Comparison of ENCODE assay signal across 36 cellular contexts in genomic region chr20:24489631-24490260, GRCh38. TPM values are rescaled to one million over a fixed set of nuclear protein-coding genes. Genes with fewer than 3 reads are reported as not detected.
"Had no signal": no experiment of that assay in that cellular context is flagged by ENCODE, and none has a peak within 500 bp of the region (broad histone marks: within the 10 kb centered on the region; RNA-seq: fewer than 3 reads in every experiment).

No MANE protein-coding gene starts in this region.

- H3K27me3 ChIP-seq: ascending aorta, cardiac muscle cell, gastrocnemius medialis, thyroid gland, upper lobe of left lung, vagina had no signal

- H3K4me3 Mint-ChIP-seq: activated CD4-positive, alpha-beta memory T cell treated with anti-CD3 and anti-CD28 coated beads, Interleukin-2, amount 10 ng/mL, durations not matched to agents 7 days and 5 days; activated CD4-positive, alpha-beta T cell treated with anti-CD3 and anti-CD28 coated beads, Interleukin-2, amount 10 ng/mL, durations not matched to agents 7 days and 5 days; activated naive CD4-positive, alpha-beta T cell treated with anti-CD3 and anti-CD28 coated beads, Interleukin-2, amount 10 ng/mL, durations not matched to agents 7 days and 5 days; activated naive CD8-positive, alpha-beta T cell treated with anti-CD3 and anti-CD28 coated beads, Interleukin-2, amount 10 ng/mL, durations not matched to agents 7 days and 5 days; activated T-cell treated with anti-CD3 and anti-CD28 coated beads, Interleukin-2, amount 50 U/mL, for 24 hours; brain; dendritic cell treated with granulocyte-macrophage colony-stimulating factor and Interleukin-4, amounts not matched to agents 40 ng/mL and 50 ng/mL, for 4 days; immature natural killer cell; natural killer cell treated with Interleukin-12 subunit alpha and Interleukin-12 subunit beta and Interleukin-15 and Interleukin-18, amount 100 ng/mL, for 72 hours; stimulated activated memory B cell treated with anti-CD40 and anti-IgM and Interleukin-4, amounts not matched to agents 10 μg/mL and 1 μg/mL and 100 μg/mL, for 72 hours; stimulated activated naive CD8-positive, alpha-beta T cell treated with anti-CD3 and anti-CD28 coated beads, Interleukin-15, amount 100 ng/mL, for 72 hours; T-helper 17 cell; WTC11 had no signal

- H3K27me3 Mint-ChIP-seq: activated CD4-positive, alpha-beta memory T cell treated with anti-CD3 and anti-CD28 coated beads, Interleukin-2, amount 10 ng/mL, durations not matched to agents 7 days and 5 days; activated CD4-positive, alpha-beta T cell treated with anti-CD3 and anti-CD28 coated beads, Interleukin-2, amount 10 ng/mL, durations not matched to agents 7 days and 5 days; activated naive CD4-positive, alpha-beta T cell treated with anti-CD3 and anti-CD28 coated beads, Interleukin-2, amount 10 ng/mL, durations not matched to agents 7 days and 5 days; activated naive CD8-positive, alpha-beta T cell treated with anti-CD3 and anti-CD28 coated beads, Interleukin-2, amount 10 ng/mL, durations not matched to agents 7 days and 5 days; activated T-cell treated with anti-CD3 and anti-CD28 coated beads, Interleukin-2, amount 50 U/mL, for 24 hours; dendritic cell treated with granulocyte-macrophage colony-stimulating factor and Interleukin-4, amounts not matched to agents 40 ng/mL and 50 ng/mL, for 4 days; stimulated activated memory B cell treated with anti-CD40 and anti-IgM and Interleukin-4, amounts not matched to agents 10 μg/mL and 1 μg/mL and 100 μg/mL, for 72 hours; stimulated activated naive CD8-positive, alpha-beta T cell treated with anti-CD3 and anti-CD28 coated beads, Interleukin-15, amount 100 ng/mL, for 72 hours had no signal

- H3K9me3 Mint-ChIP-seq: activated CD4-positive, alpha-beta memory T cell treated with anti-CD3 and anti-CD28 coated beads, Interleukin-2, amount 10 ng/mL, durations not matched to agents 7 days and 5 days; activated CD4-positive, alpha-beta T cell treated with anti-CD3 and anti-CD28 coated beads, Interleukin-2, amount 10 ng/mL, durations not matched to agents 7 days and 5 days; activated naive CD4-positive, alpha-beta T cell treated with anti-CD3 and anti-CD28 coated beads, Interleukin-2, amount 10 ng/mL, durations not matched to agents 7 days and 5 days; activated naive CD8-positive, alpha-beta T cell treated with anti-CD3 and anti-CD28 coated beads, Interleukin-2, amount 10 ng/mL, durations not matched to agents 7 days and 5 days; activated T-cell treated with anti-CD3 and anti-CD28 coated beads, Interleukin-2, amount 50 U/mL, for 24 hours; brain; dendritic cell treated with granulocyte-macrophage colony-stimulating factor and Interleukin-4, amounts not matched to agents 40 ng/mL and 50 ng/mL, for 4 days; immature natural killer cell; natural killer cell treated with Interleukin-12 subunit alpha and Interleukin-12 subunit beta and Interleukin-15 and Interleukin-18, amount 100 ng/mL, for 72 hours; stimulated activated memory B cell treated with anti-CD40 and anti-IgM and Interleukin-4, amounts not matched to agents 10 μg/mL and 1 μg/mL and 100 μg/mL, for 72 hours; stimulated activated naive CD8-positive, alpha-beta T cell treated with anti-CD3 and anti-CD28 coated beads, Interleukin-15, amount 100 ng/mL, for 72 hours; WTC11 had no signal

- H3K4me1 Mint-ChIP-seq: activated CD4-positive, alpha-beta memory T cell treated with anti-CD3 and anti-CD28 coated beads, Interleukin-2, amount 10 ng/mL, durations not matched to agents 7 days and 5 days; stimulated activated memory B cell treated with anti-CD40 and anti-IgM and Interleukin-4, amounts not matched to agents 10 μg/mL and 1 μg/mL and 100 μg/mL, for 72 hours had no signal

- ATAC-seq: gastrocnemius medialis; left lung; mucosa of descending colon; natural killer cell treated with Interleukin-12 subunit alpha and Interleukin-12 subunit beta and Interleukin-15 and Interleukin-18, amount 100 ng/mL, for 72 hours; sciatic nerve; stimulated activated memory B cell treated with anti-CD40 and anti-IgM and Interleukin-4, amounts not matched to agents 10 μg/mL and 1 μg/mL and 100 μg/mL, for 72 hours; stimulated activated naive CD8-positive, alpha-beta T cell treated with anti-CD3 and anti-CD28 coated beads, Interleukin-15, amount 100 ng/mL, for 72 hours; T-helper 17 cell; WTC11 had no signal

- H3K27ac ChIP-seq: ascending aorta, cardiac muscle cell, gastrocnemius medialis, left lung, thyroid gland, upper lobe of left lung, vagina had no signal

- H3K27ac Mint-ChIP-seq: activated CD4-positive, alpha-beta memory T cell treated with anti-CD3 and anti-CD28 coated beads, Interleukin-2, amount 10 ng/mL, durations not matched to agents 7 days and 5 days; activated CD4-positive, alpha-beta T cell treated with anti-CD3 and anti-CD28 coated beads, Interleukin-2, amount 10 ng/mL, durations not matched to agents 7 days and 5 days; activated naive CD4-positive, alpha-beta T cell treated with anti-CD3 and anti-CD28 coated beads, Interleukin-2, amount 10 ng/mL, durations not matched to agents 7 days and 5 days; activated naive CD8-positive, alpha-beta T cell treated with anti-CD3 and anti-CD28 coated beads, Interleukin-2, amount 10 ng/mL, durations not matched to agents 7 days and 5 days; activated T-cell treated with anti-CD3 and anti-CD28 coated beads, Interleukin-2, amount 50 U/mL, for 24 hours; dendritic cell treated with granulocyte-macrophage colony-stimulating factor and Interleukin-4, amounts not matched to agents 40 ng/mL and 50 ng/mL, for 4 days; immature natural killer cell; natural killer cell treated with Interleukin-12 subunit alpha and Interleukin-12 subunit beta and Interleukin-15 and Interleukin-18, amount 100 ng/mL, for 72 hours; stimulated activated memory B cell treated with anti-CD40 and anti-IgM and Interleukin-4, amounts not matched to agents 10 μg/mL and 1 μg/mL and 100 μg/mL, for 72 hours; T-helper 17 cell had no signal

- H3K4me1 ChIP-seq: ascending aorta, gastrocnemius medialis, left lung, upper lobe of left lung, vagina had no signal

- H3K9me3 ChIP-seq: ascending aorta, gastrocnemius medialis, left lung, mucosa of descending colon, thyroid gland, upper lobe of left lung, vagina had no signal

- H3K4me3 ChIP-seq: ascending aorta, cardiac muscle cell, gastrocnemius medialis, left lung, mucosa of descending colon, thyroid gland, upper lobe of left lung, vagina had no signal

- DNase-seq: activated CD4-positive, alpha-beta memory T cell treated with anti-CD3 and anti-CD28 coated beads, Interleukin-2, amount 10 ng/mL, durations not matched to agents 7 days and 5 days; activated CD4-positive, alpha-beta T cell treated with anti-CD3 and anti-CD28 coated beads for 1 hour; activated CD4-positive, alpha-beta T cell treated with anti-CD3 and anti-CD28 coated beads, Interleukin-2, amount 10 ng/mL, durations not matched to agents 7 days and 5 days; activated CD8-positive, alpha-beta memory T cell treated with anti-CD3 and anti-CD28 coated beads, Interleukin-2, amount 50 U/mL, for 48 hours; activated gamma-delta T cell; activated naive CD4-positive, alpha-beta T cell treated with anti-CD3 and anti-CD28 coated beads, Interleukin-2, amount 10 ng/mL, durations not matched to agents 7 days and 5 days; activated naive CD8-positive, alpha-beta T cell treated with anti-CD3 and anti-CD28 coated beads, Interleukin-2, amount 10 ng/mL, durations not matched to agents 7 days and 5 days; activated T-cell treated with anti-CD3 and anti-CD28 coated beads, Interleukin-2, amount 50 U/mL, for 24 hours; effector CD4-positive, alpha-beta T cell; erythroblast; gastrocnemius medialis; glutamatergic neuron; hippocampal formation; immature natural killer cell; kidney glomerular epithelial cell; left lung; mucosa of descending colon; small intestine; stimulated activated CD4-positive, alpha-beta T cell treated with anti-CD3 and anti-CD28 coated beads, Interleukin-1b, Interleukin-23, amount 100 ng/mL, for 48 hours; stimulated activated CD4-positive, alpha-beta T cell treated with anti-CD3 and anti-CD28 coated beads, Interleukin-4, amount 100 ng/mL, for 4 hours; stimulated activated naive CD8-positive, alpha-beta T cell treated with anti-CD3 and anti-CD28 coated beads, Interleukin-15, amount 100 ng/mL, for 72 hours; substantia nigra; T-helper 17 cell; thyroid gland; upper lobe of left lung had no signal

- H3K36me3 ChIP-seq: ascending aorta, cardiac muscle cell, gastrocnemius medialis, left lung, thyroid gland, upper lobe of left lung, vagina had no signal

- H3K36me3 Mint-ChIP-seq: activated naive CD4-positive, alpha-beta T cell treated with anti-CD3 and anti-CD28 coated beads, Interleukin-2, amount 10 ng/mL, durations not matched to agents 7 days and 5 days; activated naive CD8-positive, alpha-beta T cell treated with anti-CD3 and anti-CD28 coated beads, Interleukin-2, amount 10 ng/mL, durations not matched to agents 7 days and 5 days; brain; immature natural killer cell; natural killer cell treated with Interleukin-12 subunit alpha and Interleukin-12 subunit beta and Interleukin-15 and Interleukin-18, amount 100 ng/mL, for 72 hours; stimulated activated memory B cell treated with anti-CD40 and anti-IgM and Interleukin-4, amounts not matched to agents 10 μg/mL and 1 μg/mL and 100 μg/mL, for 72 hours had no signal

RNA-seq across cellular contexts. Expression of gene SYNDIG1, which starts 20.3 kb away (rescaled TPM):
- total RNA-seq: activated CD4-positive, alpha-beta memory T cell treated with anti-CD3 and anti-CD28 coated beads, Interleukin-2, amount 10 ng/mL, durations not matched to agents 7 days and 5 days; activated CD4-positive, alpha-beta T cell treated with anti-CD3 and anti-CD28 coated beads, Interleukin-2, amount 10 ng/mL, durations not matched to agents 7 days and 5 days; activated naive CD8-positive, alpha-beta T cell treated with anti-CD3 and anti-CD28 coated beads, Interleukin-2, amount 10 ng/mL, durations not matched to agents 7 days and 5 days; lung microvascular endothelial cell; myocyte; natural killer cell treated with Interleukin-12 subunit alpha and Interleukin-12 subunit beta and Interleukin-15 and Interleukin-18, amount 100 ng/mL, for 72 hours; T-helper 17 cell had no signal
- polyA plus RNA-seq: immature natural killer cell had no signal
